ENCODE assay signal across 17 cellular contexts in the genomic region with DNA sequence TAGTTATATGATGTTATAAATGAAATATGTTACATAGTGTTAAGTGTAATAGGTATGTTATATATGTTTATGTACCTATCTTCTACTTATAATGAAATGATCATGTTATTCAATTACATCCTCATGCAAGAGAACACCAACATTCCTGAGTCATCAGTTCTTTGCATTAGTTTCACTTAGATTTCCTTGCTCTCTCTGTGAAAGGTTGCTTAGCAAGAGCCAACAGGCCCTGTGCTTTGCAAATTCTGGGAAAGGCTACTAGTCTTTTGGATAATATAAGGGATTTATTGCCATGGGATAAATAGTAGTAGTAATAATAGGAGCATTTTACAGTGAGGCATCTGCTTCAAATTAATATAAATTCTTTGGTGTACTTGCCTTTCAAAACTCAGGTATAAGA.
DNase-seq lines count a peak whose midpoint lies in the region; ATAC-seq, FAIRE-seq and TF ChIP-seq lines count a peak whose summit lies in the region.
"Had no signal": no experiment of that assay in that cellular context is flagged by ENCODE, and none has a peak within 500 bp of the region (broad histone marks: within the 10 kb centered on the region; RNA-seq: fewer than 3 reads in every experiment).

No MANE protein-coding gene starts in this region.

- H3K27ac Mint-ChIP-seq in T-cell = no peak overlapping the region
- H3K27ac Mint-ChIP-seq: B cell; CD8-positive, alpha-beta T cell had no signal

- H3K36me3 ChIP-seq in mammary epithelial cell (ENCODE audit: insufficient read depth, low read length) (no peaks in the 10 kb centered on the region), breast epithelium (no peaks in the 10 kb centered on the region), bronchial epithelial cell (ENCODE audit: control insufficient read depth, insufficient read depth, low read length) (no peaks in the 10 kb centered on the region)
- H3K36me3 ChIP-seq: BLaER1 treated with 17β-estradiol and CSF1 and Interleukin-3, amounts not matched to agents 10 nM and 100 nM; HAP-1 had no signal

- in situ Hi-C loops in mammary epithelial cell (cut with MboI; ENCODE audit: low sequenced_read_pairs in 2 of 2) = no loop called here

- H3K4me1 Mint-ChIP-seq in T-cell = no peaks in the 10 kb centered on the region
- H3K4me1 Mint-ChIP-seq: B cell had no signal

- ATAC-seq in foreskin keratinocyte (no peak), T-cell (replicated peaks in 1 of 4) (no peak), HG02759 (IDR thresholded peaks at IDR 0.05; ENCODE audit: unreplicated experiment) (no peak), GM21528 (IDR thresholded peaks at IDR 0.05; ENCODE audit: low FRiP score, unreplicated experiment) (no peak)
- ATAC-seq: CD8-positive, alpha-beta T cell had no signal

- H2AFZ ChIP-seq in mammary epithelial cell (ENCODE audit: low read depth, low read length) = no peak overlapping the region
- H2AFZ ChIP-seq: GM23248 had no signal

- H3K27me3 ChIP-seq in mammary epithelial cell (ENCODE audit: insufficient read depth, low read length) (no peaks in the 10 kb centered on the region), breast epithelium (no peaks in the 10 kb centered on the region), bronchial epithelial cell (ENCODE audit: control insufficient read depth, insufficient read depth, low read length) (no peaks in the 10 kb centered on the region), foreskin keratinocyte (no peaks in the 10 kb centered on the region)
- H3K27me3 ChIP-seq: BLaER1 treated with 17β-estradiol and CSF1 and Interleukin-3, amounts not matched to agents 10 nM and 100 nM had no signal

- H4K20me1 ChIP-seq in mammary epithelial cell (ENCODE audit: insufficient read depth, low read length) = no peaks in the 10 kb centered on the region
- H4K20me1 ChIP-seq: BLaER1 treated with 17β-estradiol and CSF1 and Interleukin-3, amounts not matched to agents 10 nM and 100 nM had no signal

- H3K4me3 ChIP-seq in mammary epithelial cell (replicated peaks in 1 of 3; ENCODE audit: insufficient read depth in 1 of 3, low read depth in 2 of 3, low read length in 3 of 3) (no peak overlapping the region), breast epithelium (no peak overlapping the region), bronchial epithelial cell (ENCODE audit: low read depth, low read length) (no peak overlapping the region)
- H3K4me3 ChIP-seq: BLaER1 treated with 17β-estradiol and CSF1 and Interleukin-3, amounts not matched to agents 10 nM and 100 nM; GM23248; HAP-1 had no signal

- H3K9me3 ChIP-seq in mammary epithelial cell (replicated peaks; ENCODE audit: insufficient read depth, low read length) = no peaks in the 10 kb centered on the region
- no peaks in the 10 kb centered on the region for H3K9me3 ChIP-seq in breast epithelium
- H3K9me3 ChIP-seq: HAP-1 had no signal

- TF ChIP-seq CTCF in mammary epithelial cell (conservative IDR thresholded peaks at IDR 0.05 in 1 of 2, IDR thresholded peaks at IDR 0.05 in 1 of 2; ENCODE audit: extremely low read depth in 1 of 2, insufficient read depth in 1 of 2, low read depth in 1 of 2, low read length in 2 of 2) (no peak), breast epithelium (IDR thresholded peaks at IDR 0.05) (no peak), bronchial epithelial cell (IDR thresholded peaks at IDR 0.05; ENCODE audit: insufficient read depth, low read length, severe bottlenecking) (no peak), foreskin keratinocyte (conservative IDR thresholded peaks at IDR 0.05) (no peak)

- H3K4me1 ChIP-seq in mammary epithelial cell (ENCODE audit: insufficient read depth, low read length) = no peaks in the 10 kb centered on the region
- no peaks in the 10 kb centered on the region for H3K4me1 ChIP-seq in breast epithelium
- no peaks in the 10 kb centered on the region for H3K4me1 ChIP-seq in foreskin keratinocyte
- H3K4me1 ChIP-seq: BLaER1 treated with 17β-estradiol and CSF1 and Interleukin-3, amounts not matched to agents 10 nM and 100 nM had no signal

- H3K79me2 ChIP-seq in mammary epithelial cell (ENCODE audit: insufficient read depth, low read length) = no peaks in the 10 kb centered on the region

- H3K27ac ChIP-seq in mammary epithelial cell (ENCODE audit: insufficient read depth, low read depth, low read length) = no peak overlapping the region
- H3K27ac ChIP-seq in breast epithelium = no peak overlapping the region
- H3K27ac ChIP-seq in foreskin keratinocyte = no peak overlapping the region
- H3K27ac ChIP-seq: 22Rv1; BLaER1 treated with 17β-estradiol and CSF1 and Interleukin-3, amounts not matched to agents 10 nM and 100 nM; GM23248 had no signal

- intact Hi-C loops in mammary epithelial cell (cut with micrococcal nuclease) (no loop called here), breast epithelium (cut with DNase I; ENCODE audit: low total_unique reads) (no loop called here)

- H3K4me3 Mint-ChIP-seq in T-cell = no peak overlapping the region
- H3K4me3 Mint-ChIP-seq: B cell; CD8-positive, alpha-beta T cell had no signal

- CTCF ChIA-PET in mammary epithelial cell (lab: Charles Lee; ENCODE audit: low non-redundant PET) (no interaction called here), T-cell (lab: Charles Lee) (no interaction called here)

- POLR2A ChIA-PET in T-cell (lab: Charles Lee) = no interaction called here

- H3K9me3 Mint-ChIP-seq in T-cell = no peaks in the 10 kb centered on the region
- H3K9me3 Mint-ChIP-seq: CD8-positive, alpha-beta T cell had no signal

- TF ChIP-seq POLR2A in breast epithelium (IDR thresholded peaks at IDR 0.05) = no peak

- peak; percentile 27 for DNase-seq in mammary epithelial cell
- no peak for DNase-seq in breast epithelium (ENCODE audit: low spot score in 2 of 2)
- DNase-seq in bronchial epithelial cell (ENCODE audit: low read depth) = peak; percentile 71
- DNase-seq in foreskin keratinocyte = peak; percentile 32 to 61
- DNase-seq in T-cell = no peak
- DNase-seq: Calu3; CD8-positive, alpha-beta T cell; DMS79 treated with DMSO at 0.1 percent for 48 hours; GF-D8; GM23248 had no signal

- no peak overlapping the region for H3K4me2 ChIP-seq in mammary epithelial cell (ENCODE audit: insufficient read depth, low read depth, low read length)
- H3K4me2 ChIP-seq: BLaER1 treated with 17β-estradiol and CSF1 and Interleukin-3, amounts not matched to agents 10 nM and 100 nM had no signal

- no TSS peak for BruUV-seq in mammary epithelial cell (replicated peaks; lab: Mats Ljungman, UMichigan)

- dilution Hi-C loops in mammary epithelial cell (cut with HindIII; ENCODE audit: low sequenced_read_pairs) = no loop called here

- H3K36me3 Mint-ChIP-seq in T-cell = no peaks in the 10 kb centered on the region
- H3K36me3 Mint-ChIP-seq: CD8-positive, alpha-beta T cell had no signal

- H3K9ac ChIP-seq in mammary epithelial cell (ENCODE audit: insufficient read depth, low read length) = no peak overlapping the region
- H3K9ac ChIP-seq: BLaER1 treated with 17β-estradiol and CSF1 and Interleukin-3, amounts not matched to agents 10 nM and 100 nM; GM23248 had no signal

- H3K27me3 Mint-ChIP-seq in T-cell = peaks cover 0 to 9% of the 10 kb centered on the region in 2 donors

- no peak for FAIRE-seq in bronchial epithelial cell (lab: Jason Lieb, UNC)
- FAIRE-seq: HTR-8/SVneo had no signal

Comparison
In these comparisons a context has a peak if more than half of its experiments do, and no peak if none do; other contexts are left out.
1. DNase-seq: peak in mammary epithelial cell (single experiment), bronchial epithelial cell (single experiment) and foreskin keratinocyte (2 of 2); none in breast epithelium (0 of 2) and T-cell (0 of 34).